Comparison of ENCODE assay signal across 2 cellular contexts in genomic region chr5:17103471-17103870, GRCh38.
TF ChIP-seq lines count a peak whose summit lies in the region.

No MANE protein-coding gene starts in this region.

TF ChIP-seq in GM23338, 12 proteins besides CTCF, POLR2A, EP300 and RAD21 (continued from another document):
- no peak for TF ChIP-seq ZNF462 (CRISPR knock-in tag; IDR thresholded peaks at IDR 0.05)
- TF ChIP-seq JUNB (IDR thresholded peaks at IDR 0.05; ENCODE audit: unreplicated experiment) = no peak
- TF ChIP-seq ZNF114 (CRISPR knock-in tag; IDR thresholded peaks at IDR 0.05) = no peak
- no peak for TF ChIP-seq NANOG (IDR thresholded peaks at IDR 0.05; ENCODE audit: borderline replicate concordance)
- TF ChIP-seq REST (IDR thresholded peaks at IDR 0.05; ENCODE audit: unreplicated experiment) = no peak
- TF ChIP-seq EZH2phosphoT487 (IDR thresholded peaks at IDR 0.05; ENCODE audit: unreplicated experiment) = no peak

TF ChIP-seq in WTC11, 78 proteins besides CTCF, POLR2A, EP300 and RAD21 (continued from another document):
- TF ChIP-seq ZNF532 (CRISPR knock-in tag; IDR thresholded peaks at IDR 0.05; ENCODE audit: borderline replicate concordance) (no peak), SP1 (CRISPR knock-in tag; conservative IDR thresholded peaks at IDR 0.05) (no peak), GRHL2 (CRISPR knock-in tag; IDR thresholded peaks at IDR 0.05; ENCODE audit: insufficient replicate concordance, severe bottlenecking) (no peak), ZNF425 (CRISPR knock-in tag; conservative IDR thresholded peaks at IDR 0.05) (no peak), AFF4 (CRISPR knock-in tag; IDR thresholded peaks at IDR 0.05; ENCODE audit: borderline replicate concordance) (no peak), CREB1 (CRISPR knock-in tag; IDR thresholded peaks at IDR 0.05) (no peak), NFATC4 (CRISPR knock-in tag; IDR thresholded peaks at IDR 0.05) (no peak)
